In the genomic region with DNA sequence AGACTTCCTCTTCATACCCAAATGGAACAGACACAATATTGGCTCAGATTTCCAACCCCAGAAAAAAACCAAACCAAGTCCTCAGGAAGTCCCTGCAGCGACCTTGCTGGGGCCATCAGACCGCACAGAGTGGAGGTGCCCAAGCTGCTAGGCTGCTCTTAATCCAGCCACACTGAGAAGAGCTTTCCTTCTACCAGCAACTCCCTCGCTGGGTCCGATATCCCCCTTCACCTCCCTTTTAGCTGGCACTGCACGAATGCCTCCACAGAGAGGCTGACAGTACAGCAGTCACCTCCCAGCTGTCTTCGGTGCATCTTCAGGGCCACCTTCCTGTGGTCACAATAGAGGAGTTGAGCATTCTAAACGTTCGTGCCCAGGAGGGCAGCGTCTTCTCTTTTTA, we compare ENCODE assay signal across 2 cellular contexts.
TF ChIP-seq lines count a peak whose summit lies in the region.

No MANE protein-coding gene starts in this region.

TF ChIP-seq in SK-N-SH, 30 proteins besides CTCF, POLR2A, EP300 and RAD21 (continued from another document):
- TF ChIP-seq, protein P1, sequence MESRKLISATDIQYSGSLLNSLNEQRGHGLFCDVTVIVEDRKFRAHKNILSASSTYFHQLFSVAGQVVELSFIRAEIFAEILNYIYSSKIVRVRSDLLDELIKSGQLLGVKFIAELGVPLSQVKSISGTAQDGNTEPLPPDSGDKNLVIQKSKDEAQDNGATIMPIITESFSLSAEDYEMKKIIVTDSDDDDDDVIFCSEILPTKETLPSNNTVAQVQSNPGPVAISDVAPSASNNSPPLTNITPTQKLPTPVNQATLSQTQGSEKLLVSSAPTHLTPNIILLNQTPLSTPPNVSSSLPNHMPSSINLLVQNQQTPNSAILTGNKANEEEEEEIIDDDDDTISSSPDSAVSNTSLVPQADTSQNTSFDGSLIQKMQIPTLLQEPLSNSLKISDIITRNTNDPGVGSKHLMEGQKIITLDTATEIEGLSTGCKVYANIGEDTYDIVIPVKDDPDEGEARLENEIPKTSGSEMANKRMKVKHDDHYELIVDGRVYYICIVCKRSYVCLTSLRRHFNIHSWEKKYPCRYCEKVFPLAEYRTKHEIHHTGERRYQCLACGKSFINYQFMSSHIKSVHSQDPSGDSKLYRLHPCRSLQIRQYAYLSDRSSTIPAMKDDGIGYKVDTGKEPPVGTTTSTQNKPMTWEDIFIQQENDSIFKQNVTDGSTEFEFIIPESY (IDR thresholded peaks at IDR 0.05; ENCODE audit: borderline replicate concordance, low read depth), result no peak
- TF ChIP-seq JUND (IDR thresholded peaks at IDR 0.05), result no peak
- TF ChIP-seq FOXJ3 (CRISPR knock-in tag; IDR thresholded peaks at IDR 0.05), result no peak
- TF ChIP-seq SIN3A (IDR thresholded peaks at IDR 0.05; ENCODE audit: borderline replicate concordance, low read depth, low read length), result no peak
- TF ChIP-seq EZH2phosphoT487 (IDR thresholded peaks at IDR 0.05; ENCODE audit: borderline replicate concordance, low read depth), result no peak
- TF ChIP-seq IRF3 (IDR thresholded peaks at IDR 0.05; ENCODE audit: low read depth, low read length), result no peak

TF ChIP-seq in endothelial cell of umbilical vein, 7 proteins besides CTCF, POLR2A, EP300 and RAD21 (continued from another document):
- TF ChIP-seq, protein P2, sequence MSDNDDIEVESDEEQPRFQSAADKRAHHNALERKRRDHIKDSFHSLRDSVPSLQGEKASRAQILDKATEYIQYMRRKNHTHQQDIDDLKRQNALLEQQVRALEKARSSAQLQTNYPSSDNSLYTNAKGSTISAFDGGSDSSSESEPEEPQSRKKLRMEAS (IDR thresholded peaks at IDR 0.05; ENCODE audit: insufficient read depth, insufficient read length), result no peak
